Comparison of ENCODE assay signal across 15 cellular contexts in genomic region chr14:95712398-95712797, GRCh38. TPM values are rescaled to one million over a fixed set of nuclear protein-coding genes. Genes with fewer than 3 reads are reported as not detected.
A peak's percentile ranks its signal among the peaks of the same experiment; 100 is the strongest.
DNase-seq lines count a peak whose midpoint lies in the region; ATAC-seq and TF ChIP-seq lines count a peak whose summit lies in the region.
"Had no signal": no experiment of that assay in that cellular context is flagged by ENCODE, and none has a peak within 500 bp of the region (broad histone marks: within the 10 kb centered on the region; RNA-seq: fewer than 3 reads in every experiment).

No MANE protein-coding gene starts in this region.

- H3K36me3 Mint-ChIP-seq in activated naive CD8-positive, alpha-beta T cell treated with anti-CD3 and anti-CD28 coated beads, Interleukin-2, amount 50 U/mL, for 24 hours (ENCODE audit: low read depth), result no peaks in the 10 kb centered on the region
- H3K36me3 Mint-ChIP-seq in stimulated activated effector memory CD8-positive, alpha-beta T cell treated with anti-CD3 and anti-CD28 coated beads, Interleukin-12 subunit alpha, Interleukin-12 subunit beta, amount 100 ng/mL, for 72 hours, result no peaks in the 10 kb centered on the region
- H3K36me3 Mint-ChIP-seq in CD4-positive, alpha-beta T cell (ENCODE audit: low read depth), result no peaks in the 10 kb centered on the region

- POLR2A ChIA-PET in CD4-positive, alpha-beta T cell (lab: Charles Lee), result no interaction called here

- peak overlapping the region; percentile 64 for H3K4me3 Mint-ChIP-seq in activated naive CD8-positive, alpha-beta T cell treated with anti-CD3 and anti-CD28 coated beads, Interleukin-2, amount 50 U/mL, for 24 hours
- peak overlapping the region; percentile 27 for H3K4me3 Mint-ChIP-seq in stimulated activated effector memory CD8-positive, alpha-beta T cell treated with anti-CD3 and anti-CD28 coated beads, Interleukin-12 subunit alpha, Interleukin-12 subunit beta, amount 100 ng/mL, for 72 hours
- H3K4me3 Mint-ChIP-seq in CD4-positive, alpha-beta T cell, result no peak overlapping the region
- H3K4me3 Mint-ChIP-seq: H9 had no signal

- no peak overlapping the region for H3K27ac ChIP-seq in uterus
- H3K27ac ChIP-seq in CD4-positive, alpha-beta T cell (ENCODE audit: low read depth, low read length), result no peak overlapping the region
- H3K27ac ChIP-seq: SK-N-MC had no signal

- no peak for DNase-seq in activated naive CD8-positive, alpha-beta T cell treated with anti-CD3 and anti-CD28 coated beads, Interleukin-2, amount 50 U/mL, for 24 hours
- DNase-seq in stimulated activated effector memory CD8-positive, alpha-beta T cell treated with anti-CD3 and anti-CD28 coated beads, Interleukin-12 subunit alpha, Interleukin-12 subunit beta, amount 100 ng/mL, for 72 hours (ENCODE audit: low spot score in 2 of 2), result no peak
- no peak for DNase-seq in uterus
- DNase-seq in CD4-positive, alpha-beta T cell, result no peak
- no peak for DNase-seq in SHP77 (lab: John Stamatoyannopoulos, UW)
- DNase-seq: C1 segment of cervical spinal cord, H9, NCI-H1436, NCI-H226, NCI-H526, PC-3, T-helper 1 cell had no signal

- H3K4me1 ChIP-seq in uterus, result no peaks in the 10 kb centered on the region

- CTCF ChIA-PET in CD4-positive, alpha-beta T cell (lab: Charles Lee), result no interaction called here

- no peaks in the 10 kb centered on the region for H3K9me3 ChIP-seq in uterus
- no peaks in the 10 kb centered on the region for H3K9me3 ChIP-seq in CD4-positive, alpha-beta T cell (ENCODE audit: control insufficient read depth, low read length)

- no peaks in the 10 kb centered on the region for H3K36me3 ChIP-seq in uterus

- no peaks in the 10 kb centered on the region for H3K9me3 Mint-ChIP-seq in activated naive CD8-positive, alpha-beta T cell treated with anti-CD3 and anti-CD28 coated beads, Interleukin-2, amount 50 U/mL, for 24 hours
- no peaks in the 10 kb centered on the region for H3K9me3 Mint-ChIP-seq in stimulated activated effector memory CD8-positive, alpha-beta T cell treated with anti-CD3 and anti-CD28 coated beads, Interleukin-12 subunit alpha, Interleukin-12 subunit beta, amount 100 ng/mL, for 72 hours
- H3K9me3 Mint-ChIP-seq in CD4-positive, alpha-beta T cell, result no peaks in the 10 kb centered on the region
- H3K9me3 Mint-ChIP-seq: H9 had no signal

- H3K27me3 ChIP-seq in uterus, result peaks cover 0 to 6% of the 10 kb centered on the region in 2 donors
- peaks cover 17% of the 10 kb centered on the region for H3K27me3 ChIP-seq in CD4-positive, alpha-beta T cell (ENCODE audit: control insufficient read depth, insufficient read depth, low read length)

- intact Hi-C loops in uterus (cut with DNase I; ENCODE audit: low total_unique reads), result no loop called here
- intact Hi-C loops in CD4-positive, alpha-beta T cell (cut with DNase I, micrococcal nuclease), result no loop called here

- H3K27me3 Mint-ChIP-seq in activated naive CD8-positive, alpha-beta T cell treated with anti-CD3 and anti-CD28 coated beads, Interleukin-2, amount 50 U/mL, for 24 hours, result peaks cover 19% of the 10 kb centered on the region
- peaks cover 59% of the 10 kb centered on the region for H3K27me3 Mint-ChIP-seq in CD4-positive, alpha-beta T cell

- H3K4me3 ChIP-seq in GM08714 (ENCODE audit: low read length) (peak overlapping the region; percentile 53; the same call in 1 of the 2 replicates), uterus (no peak overlapping the region)
- H3K4me3 ChIP-seq: SK-N-MC had no signal

- ATAC-seq in GM18868 (IDR thresholded peaks at IDR 0.05; ENCODE audit: unreplicated experiment), result peak; percentile 16
- ATAC-seq in activated naive CD8-positive, alpha-beta T cell treated with anti-CD3 and anti-CD28 coated beads, Interleukin-2, amount 50 U/mL, for 24 hours, result no peak
- ATAC-seq in stimulated activated effector memory CD8-positive, alpha-beta T cell treated with anti-CD3 and anti-CD28 coated beads, Interleukin-12 subunit alpha, Interleukin-12 subunit beta, amount 100 ng/mL, for 72 hours, result no peak
- no peak for ATAC-seq in CD4-positive, alpha-beta T cell (ENCODE audit: poor library complexity)
- ATAC-seq: PC-3 had no signal

- peak overlapping the region; percentile 59 for H3K27ac Mint-ChIP-seq in activated naive CD8-positive, alpha-beta T cell treated with anti-CD3 and anti-CD28 coated beads, Interleukin-2, amount 50 U/mL, for 24 hours
- H3K27ac Mint-ChIP-seq in stimulated activated effector memory CD8-positive, alpha-beta T cell treated with anti-CD3 and anti-CD28 coated beads, Interleukin-12 subunit alpha, Interleukin-12 subunit beta, amount 100 ng/mL, for 72 hours, result peak overlapping the region; percentile 43
- no peak overlapping the region for H3K27ac Mint-ChIP-seq in CD4-positive, alpha-beta T cell
- H3K27ac Mint-ChIP-seq: H9 had no signal

- no peak for TF ChIP-seq CTCF in uterus (IDR thresholded peaks at IDR 0.05)
- TF ChIP-seq CTCF in CD4-positive, alpha-beta T cell (IDR thresholded peaks at IDR 0.05), result no peak

- TF ChIP-seq POLR2A in uterus (IDR thresholded peaks at IDR 0.05), result no peak

- H3K4me1 Mint-ChIP-seq in activated naive CD8-positive, alpha-beta T cell treated with anti-CD3 and anti-CD28 coated beads, Interleukin-2, amount 50 U/mL, for 24 hours, result peaks cover 2% of the 10 kb centered on the region
- H3K4me1 Mint-ChIP-seq in stimulated activated effector memory CD8-positive, alpha-beta T cell treated with anti-CD3 and anti-CD28 coated beads, Interleukin-12 subunit alpha, Interleukin-12 subunit beta, amount 100 ng/mL, for 72 hours, result no peaks in the 10 kb centered on the region
- H3K4me1 Mint-ChIP-seq in CD4-positive, alpha-beta T cell (ENCODE audit: low read depth), result no peaks in the 10 kb centered on the region

RNA-seq across cellular contexts. Expression of gene TCL1A, which starts 1.5 kb away (rescaled TPM):
- 1 to 10 TPM in 1 of 4 donors, not detected in 3; 2.6 TPM for total RNA-seq in uterus
- not detected for total RNA-seq in CD4-positive, alpha-beta T cell
- total RNA-seq: H9, PC-3 had no signal

RNA-seq across cellular contexts. Expression of gene TCL1B, which starts 26.2 kb away (rescaled TPM):
- total RNA-seq in uterus, result under 1 TPM in 1 of 4 donors, not detected in 3; 0.28 TPM
- not detected for total RNA-seq in CD4-positive, alpha-beta T cell
- total RNA-seq: PC-3 had no signal
